29 cellular contexts compared by ENCODE assay signal in the genomic region with DNA sequence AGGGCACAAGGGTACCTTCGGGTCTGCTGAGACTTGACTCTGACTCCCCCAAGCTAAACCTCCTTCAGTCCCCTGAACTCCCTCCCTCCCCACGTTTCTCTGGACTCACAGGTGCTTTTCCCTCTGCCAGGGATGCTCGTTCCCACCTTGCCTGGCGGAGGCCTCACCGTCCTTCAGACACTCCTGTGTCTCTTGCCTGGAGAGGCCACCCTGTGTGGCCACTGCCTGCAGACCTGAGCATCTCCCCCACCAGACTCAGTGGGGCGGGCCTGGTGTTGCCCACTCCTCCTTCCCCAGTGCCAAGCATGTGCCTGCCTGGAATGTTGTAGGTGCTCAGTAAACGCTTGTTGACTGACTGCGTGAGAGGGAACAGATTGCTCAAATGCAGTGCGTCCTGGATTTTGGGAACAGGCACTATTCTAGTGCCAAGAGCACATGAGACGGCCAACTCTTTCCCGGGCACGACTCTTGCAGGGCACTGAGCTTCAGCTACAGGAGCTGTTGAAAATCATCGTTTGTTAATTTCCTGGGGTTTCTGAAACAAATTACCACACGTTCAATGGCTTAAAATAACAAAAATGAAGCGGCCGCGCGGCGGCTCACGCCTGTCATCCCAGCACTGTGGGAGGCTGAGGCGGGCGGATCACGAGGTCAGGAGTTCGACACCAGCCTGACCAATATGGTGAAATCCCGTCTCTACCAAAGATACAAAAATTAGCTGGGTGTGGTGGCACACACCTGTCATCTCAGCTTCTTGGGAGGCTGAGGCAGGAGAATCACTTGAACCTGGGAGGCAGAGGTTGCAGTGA.
"Had no signal": no experiment of that assay in that cellular context is flagged by ENCODE, and none has a peak within 500 bp of the region (broad histone marks: within the 10 kb centered on the region; RNA-seq: fewer than 3 reads in every experiment).

No MANE protein-coding gene starts in this region.

- DNase-seq: activated CD4-positive, alpha-beta memory T cell treated with anti-CD3 and anti-CD28 coated beads, Interleukin-2, amount 10 ng/mL, durations not matched to agents 7 days and 5 days; activated CD4-positive, alpha-beta T cell treated with anti-CD3 and anti-CD28 coated beads for 1 hour; activated CD4-positive, alpha-beta T cell treated with anti-CD3 and anti-CD28 coated beads for 4 hours; activated CD4-positive, alpha-beta T cell treated with anti-CD3 and anti-CD28 coated beads, Interleukin-2, amount 10 ng/mL, durations not matched to agents 7 days and 5 days; activated CD4-positive, alpha-beta T cell treated with anti-CD3 and anti-CD28 coated beads, Interleukin-2, amount 50 U/mL, for 4 hours; activated CD8-positive, alpha-beta memory T cell treated with anti-CD3 and anti-CD28 coated beads, Interleukin-2, amount 50 U/mL, for 48 hours; activated gamma-delta T cell; activated naive CD4-positive, alpha-beta T cell; activated naive CD4-positive, alpha-beta T cell treated with anti-CD3 and anti-CD28 coated beads, Interleukin-2, amount 10 ng/mL, durations not matched to agents 7 days and 5 days; activated naive CD8-positive, alpha-beta T cell treated with anti-CD3 and anti-CD28 coated beads, Interleukin-2, amount 10 ng/mL, durations not matched to agents 7 days and 5 days; activated T-cell treated with anti-CD3 and anti-CD28 coated beads for 4 hours; activated T-cell treated with anti-CD3 and anti-CD28 coated beads, Interleukin-2, amount 50 U/mL, for 24 hours; activated T-cell treated with anti-CD3 and anti-CD28 coated beads, Interleukin-2, amount 50 U/mL, for 72 hours; effector memory CD4-positive, alpha-beta T cell; endodermal cell; foreskin keratinocyte; gastrocnemius medialis; SW 1271; T-cell; T-helper 9 cell had no signal

- H3K27me3 ChIP-seq: ascending aorta had no signal

- H3K4me1 ChIP-seq: ascending aorta, breast epithelium, foreskin keratinocyte, gastrocnemius medialis had no signal

- H3K9me3 ChIP-seq: ascending aorta, breast epithelium, gastrocnemius medialis had no signal

- FAIRE-seq: TTC549 had no signal

- H3K27ac ChIP-seq: ascending aorta, breast epithelium, coronary artery, dorsolateral prefrontal cortex, foreskin keratinocyte, gastrocnemius medialis, VCaP had no signal

- ATAC-seq: activated naive CD4-positive, alpha-beta T cell treated with anti-CD3 and anti-CD28 coated beads, Interleukin-2, amount 50 U/mL, for 72 hours; activated T-cell treated with anti-CD3 and anti-CD28 coated beads, Interleukin-2, amount 50 U/mL, for 72 hours; esophagus mucosa; foreskin keratinocyte; gastrocnemius medialis; T-cell; WTC11 had no signal

- H3K4me3 ChIP-seq: ascending aorta, breast epithelium, coronary artery, dorsolateral prefrontal cortex, gastrocnemius medialis had no signal

- H3K36me3 ChIP-seq: ascending aorta, breast epithelium, gastrocnemius medialis had no signal
